1 cellular context compared by ENCODE assay signal in genomic region chr2:164937864-164938401, GRCh38.
TF ChIP-seq lines count a peak whose summit lies in the region.

No MANE protein-coding gene starts in this region.

TF ChIP-seq in HepG2, 621 proteins besides CTCF, POLR2A, EP300 and RAD21 (continued from another document and continues in another):
- TF ChIP-seq ZNF687 (CRISPR knock-in tag; IDR thresholded peaks at IDR 0.05), result no peak
- peak; percentile 44; the same call in 1 of the 2 replicates for TF ChIP-seq HNF1B (CRISPR knock-in tag; IDR thresholded peaks at IDR 0.05)
- TF ChIP-seq MXD3 (CRISPR knock-in tag; IDR thresholded peaks at IDR 0.05), result no peak
- peak; percentile 50; the same call in 1 of the 2 replicates for TF ChIP-seq ZNF775 (CRISPR knock-in tag; IDR thresholded peaks at IDR 0.05; ENCODE audit: borderline replicate concordance)
- TF ChIP-seq NFIC (IDR thresholded peaks at IDR 0.05; ENCODE audit: low read length), result peak; percentile 93
- TF ChIP-seq ZNF614 (CRISPR knock-in tag; IDR thresholded peaks at IDR 0.05; ENCODE audit: borderline replicate concordance), result peak; percentile 42; the same call in 1 of the 2 replicates
- TF ChIP-seq UBTF (CRISPR knock-in tag; IDR thresholded peaks at IDR 0.05), result no peak
- TF ChIP-seq PHF8 (CRISPR knock-in tag; IDR thresholded peaks at IDR 0.05), result no peak
- no peak for TF ChIP-seq ZNF225 (CRISPR knock-in tag; IDR thresholded peaks at IDR 0.05)
- TF ChIP-seq ZNF503 (CRISPR knock-in tag; IDR thresholded peaks at IDR 0.05), result peak; percentile 48; the same call in 1 of the 2 replicates
- TF ChIP-seq MAZ (IDR thresholded peaks at IDR 0.05; ENCODE audit: borderline replicate concordance, low read depth, low read length), result no peak
- no peak for TF ChIP-seq MAZ (CRISPR knock-in tag; IDR thresholded peaks at IDR 0.05; ENCODE audit: low read depth)
- TF ChIP-seq ATF5 (CRISPR knock-in tag; IDR thresholded peaks at IDR 0.05; ENCODE audit: low read depth), result no peak
- no peak for TF ChIP-seq SP5 (CRISPR knock-in tag; IDR thresholded peaks at IDR 0.05; ENCODE audit: borderline replicate concordance, low read depth)
- peak; percentile 65 for TF ChIP-seq ZMYM4 (CRISPR knock-in tag; IDR thresholded peaks at IDR 0.05)
- peak; percentile 44 for TF ChIP-seq ZNF574 (CRISPR knock-in tag; IDR thresholded peaks at IDR 0.05)
- no peak for TF ChIP-seq ZC3H4 (CRISPR knock-in tag; IDR thresholded peaks at IDR 0.05; ENCODE audit: borderline replicate concordance)
- TF ChIP-seq MED8 (CRISPR knock-in tag; IDR thresholded peaks at IDR 0.05; ENCODE audit: insufficient replicate concordance), result no peak
- TF ChIP-seq GABPA (IDR thresholded peaks at IDR 0.05; ENCODE audit: low read depth, low read length), result no peak
- no peak for TF ChIP-seq GABPA (CRISPR knock-in tag; IDR thresholded peaks at IDR 0.05; ENCODE audit: low read depth)
- TF ChIP-seq PAXIP1 (CRISPR knock-in tag; conservative IDR thresholded peaks at IDR 0.05), result peak; percentile 98
- TF ChIP-seq ZNF280B (CRISPR knock-in tag; IDR thresholded peaks at IDR 0.05; ENCODE audit: borderline replicate concordance), result no peak
- TF ChIP-seq NONO (IDR thresholded peaks at IDR 0.05), result no peak
- TF ChIP-seq NONO (CRISPR knock-in tag; conservative IDR thresholded peaks at IDR 0.05), result no peak
- no peak for TF ChIP-seq ZNF580 (CRISPR knock-in tag; IDR thresholded peaks at IDR 0.05; ENCODE audit: borderline replicate concordance, low read depth)
- no peak for TF ChIP-seq STAT5B (CRISPR knock-in tag; IDR thresholded peaks at IDR 0.05)
- TF ChIP-seq ZFP90 (CRISPR knock-in tag; IDR thresholded peaks at IDR 0.05; ENCODE audit: borderline replicate concordance), result no peak
- TF ChIP-seq ZMYM2 (CRISPR knock-in tag; IDR thresholded peaks at IDR 0.05), result no peak
- TF ChIP-seq ZNF296 (CRISPR knock-in tag; conservative IDR thresholded peaks at IDR 0.05), result no peak
- no peak for TF ChIP-seq AGO1 (IDR thresholded peaks at IDR 0.05; ENCODE audit: low read depth, low read length, poor library complexity, severe bottlenecking)
